Comparison of ENCODE assay signal across 7 cellular contexts in the genomic region with DNA sequence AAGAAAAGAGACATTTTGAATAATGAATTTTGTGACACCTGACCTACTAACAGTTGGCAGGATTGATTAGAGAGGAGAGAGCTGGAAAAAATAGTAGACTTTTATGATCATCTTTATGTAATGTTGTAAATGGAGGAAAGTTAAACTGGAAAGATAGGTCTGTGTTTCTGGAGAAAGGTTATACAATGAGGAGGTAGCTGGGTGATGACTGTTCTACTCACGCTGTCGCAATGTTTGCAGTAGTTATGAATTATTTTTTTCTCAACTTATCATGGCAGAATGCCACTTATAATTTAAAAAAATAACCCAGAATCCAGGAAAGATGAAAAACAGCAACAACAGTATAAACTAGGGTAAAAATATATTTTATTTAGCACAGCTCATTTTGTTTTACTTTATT.
"Had no signal": no experiment of that assay in that cellular context is flagged by ENCODE, and none has a peak within 500 bp of the region (broad histone marks: within the 10 kb centered on the region; RNA-seq: fewer than 3 reads in every experiment).

No MANE protein-coding gene starts in this region.

- H3K27ac Mint-ChIP-seq: GM23338, H9 had no signal

- DNase-seq: H9, HCEC 1CT, IMR-90 had no signal

- ATAC-seq: GM23338 had no signal

- H3K4me3 ChIP-seq: GM23338 had no signal

- H3K4me3 Mint-ChIP-seq: GM23338, H9 had no signal

- FAIRE-seq: H1, H54, HTR-8/SVneo had no signal

- H3K9me3 Mint-ChIP-seq: H9 had no signal
